ENCODE assay signal across 13 cellular contexts in the genomic region with DNA sequence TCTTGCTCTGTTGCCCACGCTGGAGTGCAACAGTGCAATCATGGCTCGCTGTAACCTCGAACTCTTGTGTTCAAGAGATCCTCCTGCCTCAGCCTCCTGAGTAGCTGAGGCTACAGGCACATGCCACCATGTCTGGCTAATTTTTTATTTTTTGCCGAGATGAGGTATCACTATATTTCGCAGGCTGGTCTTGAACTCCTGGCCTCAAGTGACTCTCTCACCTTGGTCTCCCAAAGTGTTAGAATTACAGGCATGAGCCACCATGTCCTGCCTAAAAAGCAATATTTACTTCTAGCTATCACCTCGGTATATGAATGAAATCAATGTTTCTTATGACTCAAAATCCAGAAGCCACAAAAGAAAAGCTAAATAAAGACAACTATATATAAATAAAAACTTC. TPM values are rescaled to one million over a fixed set of nuclear protein-coding genes. Genes with fewer than 3 reads are reported as not detected.
DNase-seq lines count a peak whose midpoint lies in the region; ATAC-seq and TF ChIP-seq lines count a peak whose summit lies in the region.
"Had no signal": no experiment of that assay in that cellular context is flagged by ENCODE, and none has a peak within 500 bp of the region (broad histone marks: within the 10 kb centered on the region; RNA-seq: fewer than 3 reads in every experiment).

No MANE protein-coding gene starts in this region.

- no peaks in the 10 kb centered on the region for H3K9me3 ChIP-seq in HUES64 (ENCODE audit: insufficient read depth, low read depth, low read length)
- H3K9me3 ChIP-seq: BE2C, left lung had no signal

- no peak overlapping the region for H3K27ac Mint-ChIP-seq in stimulated activated naive CD8-positive, alpha-beta T cell treated with anti-CD3 and anti-CD28 coated beads, Interleukin-15, Interleukin-2, amounts not matched to agents 100 ng/mL and 50 ng/mL, for 24 hours
- peak overlapping the region; percentile 47 for H3K27ac Mint-ChIP-seq in central memory CD8-positive, alpha-beta T cell (ENCODE audit: low read depth)
- H3K27ac Mint-ChIP-seq in type B pancreatic cell = no peak overlapping the region

- H3K36me3 ChIP-seq in HUES64 (ENCODE audit: insufficient read depth, low read length) = peaks cover 54% of the 10 kb centered on the region
- H3K36me3 ChIP-seq: BE2C had no signal

- peaks cover 8% of the 10 kb centered on the region for H3K27me3 Mint-ChIP-seq in stimulated activated naive CD8-positive, alpha-beta T cell treated with anti-CD3 and anti-CD28 coated beads, Interleukin-15, Interleukin-2, amounts not matched to agents 100 ng/mL and 50 ng/mL, for 24 hours
- no peaks in the 10 kb centered on the region for H3K27me3 Mint-ChIP-seq in central memory CD8-positive, alpha-beta T cell
- no peaks in the 10 kb centered on the region for H3K27me3 Mint-ChIP-seq in type B pancreatic cell

- H3K4me1 Mint-ChIP-seq in stimulated activated naive CD8-positive, alpha-beta T cell treated with anti-CD3 and anti-CD28 coated beads, Interleukin-15, Interleukin-2, amounts not matched to agents 100 ng/mL and 50 ng/mL, for 24 hours (ENCODE audit: low read depth) = peaks cover 39% of the 10 kb centered on the region
- H3K4me1 Mint-ChIP-seq in central memory CD8-positive, alpha-beta T cell = peaks cover 21% of the 10 kb centered on the region
- H3K4me1 Mint-ChIP-seq in type B pancreatic cell (ENCODE audit: unreplicated experiment) = peaks cover 32% of the 10 kb centered on the region

- H3K27ac ChIP-seq in HUES64 (ENCODE audit: low read depth, low read length) = no peak overlapping the region; the same call in 1 of the 2 replicates

- H3K4me1 ChIP-seq in HUES64 (ENCODE audit: insufficient read depth, low read length) = peaks cover 27% of the 10 kb centered on the region
- H3K4me1 ChIP-seq: BE2C had no signal

- H3K9ac ChIP-seq in HUES64 (ENCODE audit: low read depth, low read length) = no peak overlapping the region

- peaks cover 37% of the 10 kb centered on the region for H3K36me3 Mint-ChIP-seq in stimulated activated naive CD8-positive, alpha-beta T cell treated with anti-CD3 and anti-CD28 coated beads, Interleukin-15, Interleukin-2, amounts not matched to agents 100 ng/mL and 50 ng/mL, for 24 hours (ENCODE audit: low read depth)
- peaks cover 14% of the 10 kb centered on the region for H3K36me3 Mint-ChIP-seq in central memory CD8-positive, alpha-beta T cell (ENCODE audit: insufficient read depth)
- H3K36me3 Mint-ChIP-seq in type B pancreatic cell = peaks cover 3% of the 10 kb centered on the region

- H3K4me3 ChIP-seq in HUES64 (ENCODE audit: low read length) = peak overlapping the region; percentile 85; the same call in 1 of the 2 replicates
- H3K4me3 ChIP-seq: left lung had no signal

- no peak for TF ChIP-seq CTCF in type B pancreatic cell (conservative IDR thresholded peaks at IDR 0.05)

- no peak for DNase-seq in stimulated activated naive CD8-positive, alpha-beta T cell treated with anti-CD3 and anti-CD28 coated beads, Interleukin-15, Interleukin-2, amounts not matched to agents 100 U/mL and 50 U/mL, for 24 hours
- no peak for DNase-seq in central memory CD8-positive, alpha-beta T cell (ENCODE audit: low spot score in 2 of 2)
- DNase-seq in type B pancreatic cell (ENCODE audit: extremely low spot score, unreplicated experiment) = no peak
- no peak for DNase-seq in activated effector memory CD4-positive, alpha-beta T cell treated with anti-CD3 and anti-CD28 coated beads, Interleukin-2, amount 50 U/mL, for 16 hours
- DNase-seq: activated T-cell treated with anti-CD3 and anti-CD28 coated beads for 4 hours, BE2C, T1000 had no signal

- H3K4me3 Mint-ChIP-seq in stimulated activated naive CD8-positive, alpha-beta T cell treated with anti-CD3 and anti-CD28 coated beads, Interleukin-15, Interleukin-2, amounts not matched to agents 100 ng/mL and 50 ng/mL, for 24 hours = peak overlapping the region; percentile 72
- H3K4me3 Mint-ChIP-seq in central memory CD8-positive, alpha-beta T cell = no peak overlapping the region
- peak overlapping the region; percentile 64 for H3K4me3 Mint-ChIP-seq in type B pancreatic cell

- H3K27me3 ChIP-seq in HUES64 (ENCODE audit: insufficient read depth, low read length) = no peaks in the 10 kb centered on the region
- H3K27me3 ChIP-seq: BE2C, left lung had no signal

- 89% methylated on average over 6 of the region's 6 CpGs for WGBS in HUES64

- ATAC-seq in stimulated activated naive CD8-positive, alpha-beta T cell treated with anti-CD3 and anti-CD28 coated beads, Interleukin-15, Interleukin-2, amounts not matched to agents 100 U/mL and 50 U/mL, for 24 hours = no peak
- ATAC-seq in central memory CD8-positive, alpha-beta T cell (replicated peaks; ENCODE audit: extremely low read depth, poor library complexity, severe bottlenecking) = no peak
- ATAC-seq in HG02588 (IDR thresholded peaks at IDR 0.05; ENCODE audit: unreplicated experiment) (no peak), GM21717 (IDR thresholded peaks at IDR 0.05; ENCODE audit: unreplicated experiment) (no peak)

- H3K9me3 Mint-ChIP-seq in stimulated activated naive CD8-positive, alpha-beta T cell treated with anti-CD3 and anti-CD28 coated beads, Interleukin-15, Interleukin-2, amounts not matched to agents 100 ng/mL and 50 ng/mL, for 24 hours = no peaks in the 10 kb centered on the region
- no peaks in the 10 kb centered on the region for H3K9me3 Mint-ChIP-seq in central memory CD8-positive, alpha-beta T cell
- H3K9me3 Mint-ChIP-seq in type B pancreatic cell = no peaks in the 10 kb centered on the region

RNA-seq across cellular contexts. Expression of gene BUB1, which starts 2.2 kb away (rescaled TPM):
- 93.6 TPM for polyA plus RNA-seq in HUES64 (2013, experiment 1 of 2)
- polyA plus RNA-seq in HUES64 (2013, experiment 2 of 2) = 107 TPM
- total RNA-seq in type B pancreatic cell (ENCODE audit: low replicate concordance) = 14.4 and 39.8 TPM in 2 replicates

RNA-seq across cellular contexts. Expression of gene ACOXL, which starts 56.7 kb away (rescaled TPM):
- 6.5 TPM for polyA plus RNA-seq in HUES64 (2013, experiment 1 of 2)
- 3.9 TPM for polyA plus RNA-seq in HUES64 (2013, experiment 2 of 2)
- total RNA-seq in type B pancreatic cell (ENCODE audit: low replicate concordance) = 1.4 and 10.7 TPM in 2 replicates
- total RNA-seq: fibroblast of villous mesenchyme had no signal
